Comparison of ENCODE assay signal across 13 cellular contexts in genomic region chr2:180728928-180729559, GRCh38.
A peak's percentile ranks its signal among the peaks of the same experiment; 100 is the strongest.
DNase-seq lines count a peak whose midpoint lies in the region; ATAC-seq and TF ChIP-seq lines count a peak whose summit lies in the region.
"Had no signal": no experiment of that assay in that cellular context is flagged by ENCODE, and none has a peak within 500 bp of the region (broad histone marks: within the 10 kb centered on the region; RNA-seq: fewer than 3 reads in every experiment).

No MANE protein-coding gene starts in this region.

- H3K27me3 Mint-ChIP-seq in Caco-2 (ENCODE audit: insufficient read depth, unreplicated experiment) = no peaks in the 10 kb centered on the region
- no peaks in the 10 kb centered on the region for H3K27me3 Mint-ChIP-seq in activated CD8-positive, alpha-beta T cell treated with anti-CD3 and anti-CD28 coated beads for 36 hours
- H3K27me3 Mint-ChIP-seq: activated naive CD4-positive, alpha-beta T cell treated with anti-CD3 and anti-CD28 coated beads, Interleukin-2, amount 10 ng/mL, durations not matched to agents 7 days and 5 days; IgD-negative memory B cell had no signal

- no peaks in the 10 kb centered on the region for H4K20me1 ChIP-seq in osteoblast (ENCODE audit: insufficient read depth, low read length)

- BruUV-seq in Caco-2 (replicated peaks; lab: Mats Ljungman, UMichigan) = no TSS peak

- TF ChIP-seq CTCF in choroid plexus epithelial cell (conservative IDR thresholded peaks at IDR 0.05; ENCODE audit: low read depth, low read length) = no peak
- no peak for TF ChIP-seq CTCF in osteoblast (IDR thresholded peaks at IDR 0.05; ENCODE audit: extremely low read depth, low read depth, low read length)
- TF ChIP-seq CTCF in Caco-2 (IDR thresholded peaks at IDR 0.05; ENCODE audit: insufficient read depth in 1 of 2, low read depth in 1 of 2, low read length in 1 of 2, severe bottlenecking in 1 of 2, unreplicated experiment in 1 of 2) = no peak
- TF ChIP-seq CTCF in activated CD8-positive, alpha-beta T cell treated with anti-CD3 and anti-CD28 coated beads for 36 hours (IDR thresholded peaks at IDR 0.05) = no peak

- no peak overlapping the region for H3K27ac Mint-ChIP-seq in Caco-2 (ENCODE audit: unreplicated experiment)
- H3K27ac Mint-ChIP-seq in activated CD8-positive, alpha-beta T cell treated with anti-CD3 and anti-CD28 coated beads for 36 hours = no peak overlapping the region
- H3K27ac Mint-ChIP-seq: activated naive CD4-positive, alpha-beta T cell treated with anti-CD3 and anti-CD28 coated beads, Interleukin-2, amount 10 ng/mL, durations not matched to agents 7 days and 5 days; IgD-negative memory B cell had no signal

- POLR2A ChIA-PET in Caco-2 (lab: Charles Lee) = interaction anchor here (0.7 kb wide), 1 partner anchor 126 kb away, joined by 3 read pairs; no protein-coding TSS in a partner anchor
- POLR2A ChIA-PET in activated CD8-positive, alpha-beta T cell treated with anti-CD3 and anti-CD28 coated beads for 36 hours (lab: Charles Lee) = no interaction called here

- H3K36me3 ChIP-seq in osteoblast (ENCODE audit: insufficient read depth, low read length) = no peaks in the 10 kb centered on the region
- no peaks in the 10 kb centered on the region for H3K36me3 ChIP-seq in Caco-2 (ENCODE audit: control insufficient read depth, insufficient read depth, low read length)
- H3K36me3 ChIP-seq: stomach had no signal

- H3K4me1 ChIP-seq in osteoblast (ENCODE audit: insufficient read depth, low read length) (peaks cover 5% of the 10 kb centered on the region), Caco-2 (0 out of 2 replicates have a peak, but pooled peaks cover 4% of the 10 kb centered on the region)

- H3K4me1 Mint-ChIP-seq in Caco-2 (ENCODE audit: low read depth, unreplicated experiment) = no peaks in the 10 kb centered on the region
- H3K4me1 Mint-ChIP-seq in activated CD8-positive, alpha-beta T cell treated with anti-CD3 and anti-CD28 coated beads for 36 hours (ENCODE audit: low read depth) = no peaks in the 10 kb centered on the region
- H3K4me1 Mint-ChIP-seq: activated naive CD4-positive, alpha-beta T cell treated with anti-CD3 and anti-CD28 coated beads, Interleukin-2, amount 10 ng/mL, durations not matched to agents 7 days and 5 days; IgD-negative memory B cell had no signal

- no peaks in the 10 kb centered on the region for H3K9me3 ChIP-seq in osteoblast (ENCODE audit: low read depth, low read length)
- no peaks in the 10 kb centered on the region; the same call in 1 of the 2 replicates for H3K9me3 ChIP-seq in Caco-2
- H3K9me3 ChIP-seq: stomach had no signal

- ATAC-seq in GM21786 (IDR thresholded peaks at IDR 0.05; ENCODE audit: unreplicated experiment) (no peak), left ventricle myocardium superior (no peak)
- no peak for ATAC-seq in activated CD8-positive, alpha-beta T cell treated with anti-CD3 and anti-CD28 coated beads for 36 hours

- H3K27me3 ChIP-seq in osteoblast (ENCODE audit: insufficient read depth, low read length) = no peaks in the 10 kb centered on the region
- no peaks in the 10 kb centered on the region for H3K27me3 ChIP-seq in Caco-2 (replicated peaks; ENCODE audit: control insufficient read depth, insufficient read depth, low read length)
- H3K27me3 ChIP-seq: stomach had no signal

- H3K4me3 ChIP-seq in choroid plexus epithelial cell (ENCODE audit: low read depth, low read length) = no peak overlapping the region
- peak overlapping the region; percentile 48 for H3K4me3 ChIP-seq in osteoblast (ENCODE audit: insufficient read depth, low read length)
- no peak overlapping the region for H3K4me3 ChIP-seq in Caco-2 (ENCODE audit: low read depth, low read length)
- H3K4me3 ChIP-seq: stomach had no signal

- peak overlapping the region; percentile 74 for H3K4me2 ChIP-seq in osteoblast (ENCODE audit: insufficient read depth, low read length)

- H2AFZ ChIP-seq in osteoblast (ENCODE audit: low read length) = no peak overlapping the region

- no peak overlapping the region for H3K4me3 Mint-ChIP-seq in Caco-2 (ENCODE audit: unreplicated experiment)
- no peak overlapping the region for H3K4me3 Mint-ChIP-seq in activated CD8-positive, alpha-beta T cell treated with anti-CD3 and anti-CD28 coated beads for 36 hours
- H3K4me3 Mint-ChIP-seq: activated naive CD4-positive, alpha-beta T cell treated with anti-CD3 and anti-CD28 coated beads, Interleukin-2, amount 10 ng/mL, durations not matched to agents 7 days and 5 days; IgD-negative memory B cell had no signal

- H3K27ac ChIP-seq in osteoblast (ENCODE audit: low read depth, low read length) = peak overlapping the region; percentile 71
- H3K27ac ChIP-seq: stomach had no signal

- CTCF ChIA-PET in Caco-2 (lab: Charles Lee) = no interaction called here
- CTCF ChIA-PET in activated CD8-positive, alpha-beta T cell treated with anti-CD3 and anti-CD28 coated beads for 36 hours (lab: Charles Lee) = no interaction called here

- H3K9me3 Mint-ChIP-seq in Caco-2 (ENCODE audit: unreplicated experiment) = no peaks in the 10 kb centered on the region
- no peaks in the 10 kb centered on the region for H3K9me3 Mint-ChIP-seq in activated CD8-positive, alpha-beta T cell treated with anti-CD3 and anti-CD28 coated beads for 36 hours
- H3K9me3 Mint-ChIP-seq: activated naive CD4-positive, alpha-beta T cell treated with anti-CD3 and anti-CD28 coated beads, Interleukin-2, amount 10 ng/mL, durations not matched to agents 7 days and 5 days had no signal

- intact Hi-C loops in Caco-2 (cut with micrococcal nuclease; ENCODE audit: unreplicated experiment) = no loop called here
- intact Hi-C loops in activated CD8-positive, alpha-beta T cell treated with anti-CD3 and anti-CD28 coated beads for 36 hours (cut with micrococcal nuclease) = no loop called here
- intact Hi-C loops in left ventricle myocardium superior (cut with micrococcal nuclease) = no loop called here

- H3K36me3 Mint-ChIP-seq in Caco-2 (ENCODE audit: insufficient read depth, unreplicated experiment) = no peaks in the 10 kb centered on the region
- H3K36me3 Mint-ChIP-seq in activated CD8-positive, alpha-beta T cell treated with anti-CD3 and anti-CD28 coated beads for 36 hours (ENCODE audit: low read depth) = no peaks in the 10 kb centered on the region
- H3K36me3 Mint-ChIP-seq: activated naive CD4-positive, alpha-beta T cell treated with anti-CD3 and anti-CD28 coated beads, Interleukin-2, amount 10 ng/mL, durations not matched to agents 7 days and 5 days; IgD-negative memory B cell had no signal

- DNase-seq in DMS53 treated with DMSO at 0.1 percent for 48 hours (lab: John Stamatoyannopoulos, UW; ENCODE audit: unreplicated experiment) = peak; percentile 52
- peak; percentile 58 for DNase-seq in NCI-H446 treated with DMSO at 0.1 percent for 48 hours (lab: John Stamatoyannopoulos, UW)
- peak; percentile 82 for DNase-seq in choroid plexus epithelial cell (ENCODE audit: low read depth)
- DNase-seq in osteoblast (ENCODE audit: insufficient read length, low spot score, missing footprints) = peak; percentile 82
- DNase-seq in Caco-2 = no peak
- no peak for DNase-seq in activated CD8-positive, alpha-beta T cell treated with anti-CD3 and anti-CD28 coated beads for 36 hours
- DNase-seq in left ventricle myocardium superior = no peak
- DNase-seq: activated naive CD4-positive, alpha-beta T cell treated with anti-CD3 and anti-CD28 coated beads, Interleukin-2, amount 10 ng/mL, durations not matched to agents 7 days and 5 days; NCI-H2171 treated with DMSO at 0.1 percent for 48 hours; stimulated activated CD4-positive, alpha-beta T cell treated with anti-CD3 and anti-CD28 coated beads, Interleukin-2, amount 100 ng/mL, for 24 hours; stomach had no signal

- no peaks in the 10 kb centered on the region for H3K79me2 ChIP-seq in osteoblast (ENCODE audit: insufficient read depth, low read length)

Comparison
In these comparisons a context has a peak if more than half of its experiments do, and no peak if none do; other contexts are left out.
1. DNase-seq: peak in DMS53 treated with DMSO at 0.1 percent for 48 hours (single experiment), NCI-H446 treated with DMSO at 0.1 percent for 48 hours (single experiment), choroid plexus epithelial cell (single experiment) and osteoblast (single experiment); none in Caco-2 (0 of 2), activated CD8-positive, alpha-beta T cell treated with anti-CD3 and anti-CD28 coated beads for 36 hours (single experiment) and left ventricle myocardium superior (single experiment).